ENCODE assay signal across 8 cellular contexts in genomic region chr2:223945755-223946154, GRCh38. TPM values are rescaled to one million over a fixed set of nuclear protein-coding genes. Genes with fewer than 3 reads are reported as not detected.
A peak's percentile ranks its signal among the peaks of the same experiment; 100 is the strongest.
DNase-seq lines count a peak whose midpoint lies in the region; ATAC-seq lines count a peak whose summit lies in the region.

No MANE protein-coding gene starts in this region.

- 40% methylated on average over 4 of the region's 4 CpGs for WGBS in thymus

- no peaks in the 10 kb centered on the region for H3K9me3 Mint-ChIP-seq in activated naive CD4-positive, alpha-beta T cell treated with anti-CD3 and anti-CD28 coated beads, Interleukin-2, amount 50 U/mL, for 24 hours
- no peaks in the 10 kb centered on the region for H3K9me3 Mint-ChIP-seq in activated CD8-positive, alpha-beta T cell treated with anti-CD3 and anti-CD28 coated beads, Interleukin-2, amount 10 ng/mL, durations not matched to agents 7 days and 5 days (ENCODE audit: insufficient read depth)

- peak overlapping the region; percentile 26 for H3K27ac Mint-ChIP-seq in activated naive CD4-positive, alpha-beta T cell treated with anti-CD3 and anti-CD28 coated beads, Interleukin-2, amount 50 U/mL, for 24 hours
- H3K27ac Mint-ChIP-seq in activated CD8-positive, alpha-beta T cell treated with anti-CD3 and anti-CD28 coated beads, Interleukin-2, amount 10 ng/mL, durations not matched to agents 7 days and 5 days = no peak overlapping the region

- H3K4me1 Mint-ChIP-seq in activated naive CD4-positive, alpha-beta T cell treated with anti-CD3 and anti-CD28 coated beads, Interleukin-2, amount 50 U/mL, for 24 hours = peaks cover 69% of the 10 kb centered on the region
- peaks cover 67% of the 10 kb centered on the region for H3K4me1 Mint-ChIP-seq in activated CD8-positive, alpha-beta T cell treated with anti-CD3 and anti-CD28 coated beads, Interleukin-2, amount 10 ng/mL, durations not matched to agents 7 days and 5 days (ENCODE audit: low read depth)

- H3K4me3 Mint-ChIP-seq in activated naive CD4-positive, alpha-beta T cell treated with anti-CD3 and anti-CD28 coated beads, Interleukin-2, amount 50 U/mL, for 24 hours = peak overlapping the region; percentile 91
- peak overlapping the region; percentile 89 for H3K4me3 Mint-ChIP-seq in activated CD8-positive, alpha-beta T cell treated with anti-CD3 and anti-CD28 coated beads, Interleukin-2, amount 10 ng/mL, durations not matched to agents 7 days and 5 days

- peaks cover 3% of the 10 kb centered on the region for H3K27me3 ChIP-seq in thymus (ENCODE audit: control insufficient read depth, insufficient read depth)

- ATAC-seq in activated CD8-positive, alpha-beta T cell treated with anti-CD3 and anti-CD28 coated beads, Interleukin-2, amount 10 ng/mL, durations not matched to agents 7 days and 5 days = peak; percentile 11

- POLR2A ChIA-PET in activated CD8-positive, alpha-beta T cell treated with anti-CD3 and anti-CD28 coated beads, Interleukin-2, amount 10 ng/mL, durations not matched to agents 7 days and 5 days (lab: Charles Lee) = interaction anchor here (0.7 to 2.1 kb wide), 5 partner anchors 9 to 79 kb away, joined by 3 to 9 read pairs (median 5); partner anchors contain the start of gene MRPL44

- no peaks in the 10 kb centered on the region for H3K4me1 ChIP-seq in thymus (ENCODE audit: control insufficient read depth, insufficient read depth, low read length)

- no peak overlapping the region for H3K27ac ChIP-seq in thymus (ENCODE audit: low read depth)

- CTCF ChIA-PET in activated CD8-positive, alpha-beta T cell treated with anti-CD3 and anti-CD28 coated beads, Interleukin-2, amount 10 ng/mL, durations not matched to agents 7 days and 5 days (lab: Charles Lee) = interaction anchor here (0.8 to 3.2 kb wide), 5 partner anchors 9 to 80 kb away, joined by 3 to 12 read pairs (median 5); no protein-coding TSS in a partner anchor

- H3K27me3 Mint-ChIP-seq in activated naive CD4-positive, alpha-beta T cell treated with anti-CD3 and anti-CD28 coated beads, Interleukin-2, amount 50 U/mL, for 24 hours = no peaks in the 10 kb centered on the region
- H3K27me3 Mint-ChIP-seq in activated CD8-positive, alpha-beta T cell treated with anti-CD3 and anti-CD28 coated beads, Interleukin-2, amount 10 ng/mL, durations not matched to agents 7 days and 5 days (ENCODE audit: low read depth) = no peaks in the 10 kb centered on the region

- no peaks in the 10 kb centered on the region for H3K9me3 ChIP-seq in thymus (ENCODE audit: control insufficient read depth)

- H3K36me3 ChIP-seq in thymus (ENCODE audit: control insufficient read depth, insufficient read depth) = no peaks in the 10 kb centered on the region

- peak overlapping the region; percentile 99 for H3K4me3 ChIP-seq in thymus (ENCODE audit: low read length)

- H3K36me3 Mint-ChIP-seq in activated naive CD4-positive, alpha-beta T cell treated with anti-CD3 and anti-CD28 coated beads, Interleukin-2, amount 50 U/mL, for 24 hours = peaks cover 6% of the 10 kb centered on the region
- H3K36me3 Mint-ChIP-seq in activated CD8-positive, alpha-beta T cell treated with anti-CD3 and anti-CD28 coated beads, Interleukin-2, amount 10 ng/mL, durations not matched to agents 7 days and 5 days (ENCODE audit: low read depth) = peaks cover 18% of the 10 kb centered on the region

- DNase-seq in activated naive CD4-positive, alpha-beta T cell treated with anti-CD3 and anti-CD28 coated beads, Interleukin-2, amount 50 U/mL, for 16 hours = no peak
- no peak for DNase-seq in activated CD8-positive, alpha-beta T cell treated with anti-CD3 and anti-CD28 coated beads, Interleukin-2, amount 10 ng/mL, durations not matched to agents 7 days and 5 days
- DNase-seq in lung microvascular endothelial cell (ENCODE audit: low read depth in 2 of 2) (peak; percentile 54 to 74), AG08395 (ENCODE audit: low spot score) (no peak), NCI-H82 (lab: John Stamatoyannopoulos, UW) (no peak)
- DNase-seq in stimulated activated CD4-positive, alpha-beta T cell treated with anti-CD3 and anti-CD28 coated beads, Interleukin-12 subunit alpha, Interleukin-12 subunit beta, amount 100 ng/mL, for 4 hours = no peak

RNA-seq across cellular contexts. Expression of gene WDFY1, which starts 0.6 kb away (rescaled TPM):
- total RNA-seq in activated CD8-positive, alpha-beta T cell treated with anti-CD3 and anti-CD28 coated beads, Interleukin-2, amount 10 ng/mL, durations not matched to agents 7 days and 5 days = 10 to 100 TPM; 41.5 to 47.1 TPM
- total RNA-seq in lung microvascular endothelial cell = 87.9 and 94.6 TPM in 2 replicates
- 23.5 TPM for polyA plus RNA-seq in thymus

RNA-seq across cellular contexts. Expression of gene MRPL44, which starts 11.5 kb away (rescaled TPM):
- 10 to 100 TPM; 29.0 to 30.5 TPM for total RNA-seq in activated CD8-positive, alpha-beta T cell treated with anti-CD3 and anti-CD28 coated beads, Interleukin-2, amount 10 ng/mL, durations not matched to agents 7 days and 5 days
- 22.0 and 23.6 TPM in 2 replicates for total RNA-seq in lung microvascular endothelial cell
- 23.7 TPM for polyA plus RNA-seq in thymus

Comparison
In these comparisons a context has a peak if more than half of its experiments do, and no peak if none do; other contexts are left out.
1. DNase-seq: peak in lung microvascular endothelial cell (2 of 2); none in activated naive CD4-positive, alpha-beta T cell treated with anti-CD3 and anti-CD28 coated beads, Interleukin-2, amount 50 U/mL, for 16 hours (single experiment), activated CD8-positive, alpha-beta T cell treated with anti-CD3 and anti-CD28 coated beads, Interleukin-2, amount 10 ng/mL, durations not matched to agents 7 days and 5 days (single experiment), stimulated activated CD4-positive, alpha-beta T cell treated with anti-CD3 and anti-CD28 coated beads, Interleukin-12 subunit alpha, Interleukin-12 subunit beta, amount 100 ng/mL, for 4 hours (single experiment), AG08395 (single experiment) and NCI-H82 (single experiment).